27 cellular contexts compared by ENCODE assay signal in the genomic region with DNA sequence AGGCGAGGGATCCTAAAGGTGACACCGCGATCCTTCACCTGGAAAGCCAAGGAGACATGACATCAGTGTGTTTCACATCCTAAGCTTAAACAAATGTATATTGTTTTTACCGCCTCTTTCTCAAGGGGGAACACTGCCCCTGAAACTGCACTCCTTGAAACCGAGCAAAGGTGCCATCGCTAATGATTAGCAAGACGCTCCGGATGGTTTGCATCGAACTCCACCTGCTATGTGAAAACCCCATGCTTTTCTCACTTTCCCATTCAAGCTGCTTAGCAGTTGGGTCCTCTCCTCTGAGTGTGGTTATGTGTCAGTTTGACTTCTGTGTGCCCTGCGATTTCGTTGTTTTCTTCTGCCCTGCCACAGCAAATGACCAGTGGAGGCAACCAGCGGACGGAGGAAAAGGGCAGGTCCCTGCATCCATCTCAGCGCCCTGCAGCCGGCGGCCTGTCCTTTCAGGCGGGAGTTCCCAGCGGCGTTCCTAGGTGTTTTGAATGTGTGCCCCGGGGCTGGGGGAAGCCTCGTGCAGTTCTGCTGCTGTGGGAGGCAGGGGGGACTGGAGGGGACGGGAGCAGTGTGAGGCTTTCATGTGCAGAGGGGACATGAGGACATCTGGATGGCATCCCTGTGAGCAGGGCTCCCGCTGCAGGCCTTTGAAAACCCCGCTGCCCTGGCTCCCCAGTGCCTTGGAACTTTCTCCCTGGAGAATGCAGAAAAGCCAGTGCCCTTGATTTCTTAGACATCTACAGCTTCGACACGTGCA. TPM values are rescaled to one million over a fixed set of nuclear protein-coding genes. Genes with fewer than 3 reads are reported as not detected.
DNase-seq lines count a peak whose midpoint lies in the region; ATAC-seq and TF ChIP-seq lines count a peak whose summit lies in the region.
"Had no signal": no experiment of that assay in that cellular context is flagged by ENCODE, and none has a peak within 500 bp of the region (broad histone marks: within the 10 kb centered on the region; RNA-seq: fewer than 3 reads in every experiment).

No MANE protein-coding gene starts in this region.

- TF ChIP-seq POLR2A in IMR-90 (IDR thresholded peaks at IDR 0.05; ENCODE audit: low read depth, low read length): no peak

- H3K79me2 ChIP-seq in GM23338 (replicated peaks; ENCODE audit: insufficient read depth) (no peaks in the 10 kb centered on the region), fibroblast of lung (ENCODE audit: control insufficient read depth, insufficient read depth, low read length) (no peaks in the 10 kb centered on the region)

- H2BK120ac ChIP-seq in IMR-90 (ENCODE audit: low read depth, low read length): no peak overlapping the region
- H2BK120ac ChIP-seq in neuronal stem cell (ENCODE audit: low read depth, low read length): no peak overlapping the region

- H3K9me1 ChIP-seq in IMR-90 (ENCODE audit: insufficient read depth, low read length): 0 out of 2 replicates have a peak, but pooled peaks cover 2% of the 10 kb centered on the region

- no peak overlapping the region for H3K14ac ChIP-seq in IMR-90 (replicated peaks; ENCODE audit: low read depth, low read length)
- no peak overlapping the region for H3K14ac ChIP-seq in neuronal stem cell (ENCODE audit: low read length)

- H3K4me3 ChIP-seq in GM23338 (no peak overlapping the region), IMR-90 (ENCODE audit: insufficient read depth, low read depth, low read length) (no peak overlapping the region), fibroblast of lung (replicated peaks in 1 of 4; ENCODE audit: control extremely low read depth in 1 of 4, insufficient read depth in 1 of 4, low read depth in 3 of 4, low read length in 4 of 4) (no peak overlapping the region), neuronal stem cell (ENCODE audit: low read length in 2 of 2) (no peak overlapping the region), coronary artery (no peak overlapping the region)
- H3K4me3 ChIP-seq: breast epithelium, Peyer's patch, prostate gland, thoracic aorta had no signal

- H3K27ac ChIP-seq in GM23338 (ENCODE audit: low read depth): no peak overlapping the region
- no peak overlapping the region for H3K27ac ChIP-seq in IMR-90 (ENCODE audit: insufficient read depth, low read length)
- no peak overlapping the region for H3K27ac ChIP-seq in fibroblast of lung (ENCODE audit: insufficient read depth, low read length)
- H3K27ac ChIP-seq in neuronal stem cell (replicated peaks; ENCODE audit: low read length): no peak overlapping the region
- H3K27ac ChIP-seq in coronary artery: no peak overlapping the region
- H3K27ac ChIP-seq: breast epithelium, Peyer's patch, prostate gland, thoracic aorta had no signal

- no peaks in the 10 kb centered on the region for H3F3A ChIP-seq in GM23338 (replicated peaks; ENCODE audit: low read depth)

- ATAC-seq in GM23338: peak; percentile 81
- ATAC-seq in IMR-90 (ENCODE audit: low read depth): no peak
- ATAC-seq: effector memory CD8-positive, alpha-beta T cell; HCT116 had no signal

- H3K27me3 ChIP-seq in GM23338 (ENCODE audit: insufficient read depth) (no peaks in the 10 kb centered on the region), IMR-90 (ENCODE audit: control insufficient read depth, insufficient read depth, low read length) (no peaks in the 10 kb centered on the region), fibroblast of lung (ENCODE audit: control insufficient read depth, insufficient read depth, low read length) (no peaks in the 10 kb centered on the region), neuronal stem cell (ENCODE audit: control insufficient read depth in 3 of 3, insufficient read depth in 3 of 3, low read depth in 1 of 3, low read length in 3 of 3) (no peaks in the 10 kb centered on the region)
- H3K27me3 ChIP-seq: breast epithelium, Peyer's patch had no signal

- POLR2A ChIA-PET in IMR-90 (lab: Charles Lee; ENCODE audit: unreplicated experiment): no interaction called here

- no peaks in the 10 kb centered on the region for H3K36me3 ChIP-seq in GM23338 (ENCODE audit: insufficient read depth)
- H3K36me3 ChIP-seq in IMR-90 (ENCODE audit: control insufficient read depth, insufficient read depth, low read length): no peaks in the 10 kb centered on the region
- H3K36me3 ChIP-seq in fibroblast of lung (ENCODE audit: control insufficient read depth, insufficient read depth, low read length): no peaks in the 10 kb centered on the region
- no peaks in the 10 kb centered on the region for H3K36me3 ChIP-seq in neuronal stem cell (replicated peaks in 1 of 2; ENCODE audit: control insufficient read depth in 2 of 2, insufficient read depth in 2 of 2, low read length in 2 of 2)
- H3K36me3 ChIP-seq: breast epithelium, Peyer's patch, prostate gland, thoracic aorta had no signal

- H3K4me1 Mint-ChIP-seq in GM23338: peaks cover 21% of the 10 kb centered on the region
- H3K4me1 Mint-ChIP-seq: activated naive CD4-positive, alpha-beta T cell treated with anti-CD3 and anti-CD28 coated beads, Interleukin-2, amount 10 ng/mL, durations not matched to agents 7 days and 5 days had no signal

- no peak overlapping the region for H2AK9ac ChIP-seq in IMR-90 (replicated peaks; ENCODE audit: low read depth, low read length, poor library complexity)

- H3K9ac ChIP-seq in IMR-90 (ENCODE audit: low read depth, low read length) (no peak overlapping the region), fibroblast of lung (ENCODE audit: insufficient read depth, low read length) (no peak overlapping the region), neuronal stem cell (ENCODE audit: low read depth, low read length, poor library complexity) (no peak overlapping the region)

- BruUV-seq in IMR-90 (replicated peaks; lab: Mats Ljungman, UMichigan): no TSS peak

- H2AK5ac ChIP-seq in IMR-90 (ENCODE audit: low read depth, low read length): 0 out of 2 replicates have a peak overlapping the region, but pooled peaks have one; percentile 10
- H2AK5ac ChIP-seq in neuronal stem cell (ENCODE audit: low read depth, low read length): peak overlapping the region; percentile 21

- 78% methylated on average over 4 of the region's 26 CpGs; no CpG with 5 or more reads in 1 of the 2 experiments for WGBS in IMR-90 (ENCODE audit: extremely low coverage in 2 of 2, insufficient read length in 1 of 2), 2 experiments
- no CpG with 5 or more reads among the region's 26 CpGs for WGBS in neuronal stem cell (ENCODE audit: extremely low coverage in 2 of 2, insufficient read length in 2 of 2, insufficient replicate concordance in 1 of 2), 2 donors

- no peak for TF ChIP-seq CTCF in GM23338 (conservative IDR thresholded peaks at IDR 0.05; ENCODE audit: low read depth in 2 of 2)
- TF ChIP-seq CTCF in IMR-90 (conservative IDR thresholded peaks at IDR 0.05; ENCODE audit: low read depth, low read length): no peak
- TF ChIP-seq CTCF in fibroblast of lung (conservative IDR thresholded peaks at IDR 0.05 in 1 of 2, IDR thresholded peaks at IDR 0.05 in 1 of 2; ENCODE audit: low read depth in 1 of 2, low read length in 2 of 2): no peak
- TF ChIP-seq CTCF in coronary artery (IDR thresholded peaks at IDR 0.05): no peak

- H3K9me3 ChIP-seq in IMR-90 (ENCODE audit: control insufficient read depth, insufficient read depth, low read length) (no peaks in the 10 kb centered on the region), fibroblast of lung (ENCODE audit: control insufficient read depth, insufficient read depth, low read depth, low read length) (no peaks in the 10 kb centered on the region), neuronal stem cell (replicated peaks in 1 of 2; ENCODE audit: control insufficient read depth in 2 of 2, insufficient read depth in 1 of 2, low read depth in 1 of 2, low read length in 2 of 2) (no peaks in the 10 kb centered on the region)
- H3K9me3 ChIP-seq: breast epithelium, Peyer's patch, prostate gland, thoracic aorta had no signal

- H3K9me2 ChIP-seq in GM23338 (ENCODE audit: insufficient read depth): peaks cover 6% of the 10 kb centered on the region; the same call in 1 of the 2 replicates

- H2AFZ ChIP-seq in GM23338 (peak overlapping the region; percentile 86), IMR-90 (replicated peaks; ENCODE audit: low read length, poor library complexity) (no peak overlapping the region), fibroblast of lung (ENCODE audit: low read length) (no peak overlapping the region), neuronal stem cell (ENCODE audit: low read length) (peak overlapping the region; percentile 65)

- no peak overlapping the region; the same call in 1 of the 2 replicates for H2BK20ac ChIP-seq in IMR-90 (ENCODE audit: low read depth, low read length)

- DNase-seq in GM23338 (ENCODE audit: low spot score): peak; percentile 37
- no peak for DNase-seq in IMR-90
- DNase-seq in fibroblast of lung (ENCODE audit: low read depth in 2 of 2): no peak
- no peak for DNase-seq in neuronal stem cell (ENCODE audit: low spot score)
- DNase-seq in NCI-H524 treated with DMSO at 0.1 percent for 48 hours (lab: John Stamatoyannopoulos, UW): no peak
- DNase-seq in NCI-H82 treated with DMSO at 0.1 percent for 48 hours (lab: John Stamatoyannopoulos, UW; ENCODE audit: unreplicated experiment): no peak
- DNase-seq in NCI-H345 treated with DMSO at 0.1 percent for 48 hours (lab: John Stamatoyannopoulos, UW; ENCODE audit: unreplicated experiment): no peak
- no peak for DNase-seq in coronary artery (ENCODE audit: low spot score)
- DNase-seq: activated CD4-positive, alpha-beta memory T cell treated with anti-CD3 and anti-CD28 coated beads for 36 hours; activated CD8-positive, alpha-beta memory T cell treated with anti-CD3 and anti-CD28 coated beads, Interleukin-2, amount 50 U/mL, for 4 hours; activated naive CD4-positive, alpha-beta T cell treated with anti-CD3 and anti-CD28 coated beads, Interleukin-2, amount 10 ng/mL, durations not matched to agents 7 days and 5 days; cortex of kidney; effector memory CD8-positive, alpha-beta T cell; head of caudate nucleus; NCI-H1694 treated with DMSO at 0.1 percent for 48 hours; NCI-H2171; NCI-H526; SHP77 treated with DMSO at 0.1 percent for 48 hours; stimulated activated naive CD4-positive, alpha-beta T cell treated with Interleukin-2 at 50 U/mL for 16 hours; T1000 had no signal

- intact Hi-C loops in IMR-90 (cut with micrococcal nuclease): no loop called here

- H3K9me3 Mint-ChIP-seq in GM23338: no peaks in the 10 kb centered on the region; the same call in 2 of the 3 replicates
- H3K9me3 Mint-ChIP-seq: activated CD4-positive, alpha-beta memory T cell treated with anti-CD3 and anti-CD28 coated beads for 36 hours; activated naive CD4-positive, alpha-beta T cell treated with anti-CD3 and anti-CD28 coated beads, Interleukin-2, amount 10 ng/mL, durations not matched to agents 7 days and 5 days; activated T-helper 1 cell treated with anti-CD3 and anti-CD28 coated beads, Interleukin-12 subunit alpha, Interleukin-12 subunit beta, Interleukin-2, Interleukin-4 antibody, amounts not matched to agents 30 ng/mL and 10 ng/mL and 1 ng/mL, durations not matched to agents 14 hours and 24 hours and 36 hours; effector memory CD8-positive, alpha-beta T cell had no signal

- H3K79me1 ChIP-seq in IMR-90 (ENCODE audit: low read depth in 1 of 2, low read length in 2 of 2) (no peaks in the 10 kb centered on the region), neuronal stem cell (ENCODE audit: low read depth, low read length) (no peaks in the 10 kb centered on the region)

- peak overlapping the region; percentile 14 for H2BK12ac ChIP-seq in neuronal stem cell (ENCODE audit: low read length)

- CTCF ChIA-PET in IMR-90 (lab: Yijun Ruan, JAX): no interaction called here

- H4K8ac ChIP-seq in IMR-90 (ENCODE audit: low read depth in 2 of 2, low read length in 2 of 2) (no peak overlapping the region), neuronal stem cell (ENCODE audit: low read depth, low read length) (no peak overlapping the region)

- H3K4me2 ChIP-seq in GM23338: no peak overlapping the region
- no peak overlapping the region for H3K4me2 ChIP-seq in IMR-90 (ENCODE audit: low read depth, low read length)
- H3K4me2 ChIP-seq in fibroblast of lung (ENCODE audit: extremely low read depth, insufficient read depth, low read length): peak overlapping the region; percentile 15
- H3K4me2 ChIP-seq in neuronal stem cell (ENCODE audit: insufficient read depth, low read length, poor library complexity, severe bottlenecking): no peak overlapping the region

- H3K27ac Mint-ChIP-seq in GM23338: no peak overlapping the region
- H3K27ac Mint-ChIP-seq: activated CD4-positive, alpha-beta memory T cell treated with anti-CD3 and anti-CD28 coated beads for 36 hours; activated naive CD4-positive, alpha-beta T cell treated with anti-CD3 and anti-CD28 coated beads, Interleukin-2, amount 10 ng/mL, durations not matched to agents 7 days and 5 days; activated T-helper 1 cell treated with anti-CD3 and anti-CD28 coated beads, Interleukin-12 subunit alpha, Interleukin-12 subunit beta, Interleukin-2, Interleukin-4 antibody, amounts not matched to agents 30 ng/mL and 10 ng/mL and 1 ng/mL, durations not matched to agents 14 hours and 24 hours and 36 hours; CD14-positive monocyte; effector memory CD8-positive, alpha-beta T cell had no signal

- H3K4me1 ChIP-seq in GM23338 (ENCODE audit: insufficient read depth): peaks cover 15% of the 10 kb centered on the region
- H3K4me1 ChIP-seq in IMR-90 (ENCODE audit: control insufficient read depth, insufficient read depth, low read length): peaks cover 7% of the 10 kb centered on the region
- peaks cover 4% of the 10 kb centered on the region for H3K4me1 ChIP-seq in fibroblast of lung (ENCODE audit: control insufficient read depth, extremely low read depth, insufficient read depth, low read length)
- H3K4me1 ChIP-seq in neuronal stem cell (ENCODE audit: control insufficient read depth in 2 of 2, insufficient read depth in 1 of 2, low read depth in 1 of 2, low read length in 2 of 2): peaks cover 3 to 14% of the 10 kb centered on the region in 2 donors
- H3K4me1 ChIP-seq: breast epithelium, prostate gland had no signal

- H2BK5ac ChIP-seq in IMR-90 (ENCODE audit: low read depth, low read length, poor library complexity, severe bottlenecking): no peak overlapping the region
- no peak overlapping the region for H2BK5ac ChIP-seq in neuronal stem cell (ENCODE audit: low read length)

- no peaks in the 10 kb centered on the region for H3K27me3 Mint-ChIP-seq in GM23338 (ENCODE audit: insufficient read depth, low read depth, poor library complexity)
- H3K27me3 Mint-ChIP-seq: activated CD4-positive, alpha-beta memory T cell treated with anti-CD3 and anti-CD28 coated beads for 36 hours had no signal

- no peak for TF ChIP-seq RAD21 in IMR-90 (IDR thresholded peaks at IDR 0.05; ENCODE audit: low read length)

- H4K91ac ChIP-seq in IMR-90 (ENCODE audit: insufficient read depth, low read depth, low read length): no peak overlapping the region
- no peak overlapping the region for H4K91ac ChIP-seq in neuronal stem cell (ENCODE audit: low read depth, low read length, poor library complexity)

- no peak overlapping the region for H3K56ac ChIP-seq in IMR-90 (ENCODE audit: extremely low read depth, insufficient read depth, low read length)

- H2BK15ac ChIP-seq in IMR-90 (ENCODE audit: low read depth, low read length): no peak overlapping the region
- H2BK15ac ChIP-seq in neuronal stem cell (ENCODE audit: low read length): peak overlapping the region; percentile 60

- dilution Hi-C loops in IMR-90 (cut with HindIII; ENCODE audit: low sequenced_read_pairs, unreplicated experiment): no loop called here

- H4K20me1 ChIP-seq in GM23338 (replicated peaks; ENCODE audit: insufficient read depth) (no peaks in the 10 kb centered on the region; the same call in 1 of the 2 replicates), IMR-90 (ENCODE audit: insufficient read depth, low read length) (no peaks in the 10 kb centered on the region), fibroblast of lung (ENCODE audit: control insufficient read depth, extremely low read depth, insufficient read depth, low read length) (no peaks in the 10 kb centered on the region)

- H3K4me3 Mint-ChIP-seq in GM23338: no peak overlapping the region
- H3K4me3 Mint-ChIP-seq: activated CD4-positive, alpha-beta memory T cell treated with anti-CD3 and anti-CD28 coated beads for 36 hours; activated naive CD4-positive, alpha-beta T cell treated with anti-CD3 and anti-CD28 coated beads, Interleukin-2, amount 10 ng/mL, durations not matched to agents 7 days and 5 days; activated T-helper 1 cell treated with anti-CD3 and anti-CD28 coated beads, Interleukin-12 subunit alpha, Interleukin-12 subunit beta, Interleukin-2, Interleukin-4 antibody, amounts not matched to agents 30 ng/mL and 10 ng/mL and 1 ng/mL, durations not matched to agents 14 hours and 24 hours and 36 hours; CD14-positive monocyte; effector memory CD8-positive, alpha-beta T cell had no signal

- H3K23ac ChIP-seq in IMR-90 (ENCODE audit: low read depth, low read length): no peak overlapping the region
- no peak overlapping the region for H3K23ac ChIP-seq in neuronal stem cell (ENCODE audit: low read depth, low read length, poor library complexity)

- in situ Hi-C loops in IMR-90 (cut with MboI; ENCODE audit: low sequenced_read_pairs): loop anchor here (25.0 kb wide), 1 partner anchor 195 kb away; no protein-coding TSS in a partner anchor

- H3K36me3 Mint-ChIP-seq in GM23338 (ENCODE audit: low read depth): no peaks in the 10 kb centered on the region
- H3K36me3 Mint-ChIP-seq: activated CD4-positive, alpha-beta memory T cell treated with anti-CD3 and anti-CD28 coated beads for 36 hours; activated naive CD4-positive, alpha-beta T cell treated with anti-CD3 and anti-CD28 coated beads, Interleukin-2, amount 10 ng/mL, durations not matched to agents 7 days and 5 days; CD14-positive monocyte had no signal

- no peak overlapping the region for H3K18ac ChIP-seq in IMR-90 (ENCODE audit: low read depth, low read length)
- H3K18ac ChIP-seq in neuronal stem cell (ENCODE audit: low read length): peak overlapping the region; percentile 76

- H4K5ac ChIP-seq in IMR-90 (ENCODE audit: low read depth, low read length): no peak overlapping the region

- H3K4ac ChIP-seq in IMR-90 (ENCODE audit: low read depth, low read length) (no peak overlapping the region; the same call in 1 of the 2 replicates), neuronal stem cell (ENCODE audit: low read length) (no peak overlapping the region)

RNA-seq across cellular contexts. Expression of a gene that starts 16.1 kb away (rescaled TPM):
- 12.2 and 16.5 TPM in 2 replicates for total RNA-seq in GM23338 (2014; rRNA removed; shearing (Covaris generic))
- polyA plus RNA-seq in GM23338 (2016; fragmentation: Nextera tagmentation; extraction: Ambion mirVana) (5.5 and 6.7 TPM in 2 replicates), IMR-90 (2012; rRNA removed) (10.0 and 10.3 TPM in 2 replicates), fibroblast of lung (7.7 and 10.3 TPM in 2 replicates)
- total RNA-seq in IMR-90 (2012; rRNA removed) (14.7 and 16.0 TPM in 2 replicates), fibroblast of lung (9.0 and 12.6 TPM in 2 replicates)
- 5.8 and 6.4 TPM in 2 replicates for polyA plus RNA-seq in IMR-90 (2012; cell fraction: cytosol; rRNA removed)
- 15.5 and 19.3 TPM in 2 replicates for polyA plus RNA-seq in IMR-90 (2012; cell fraction: nucleus; rRNA removed; ENCODE audit: low replicate concordance)
- 4.7 and 7.1 TPM in 2 replicates for polyA plus RNA-seq in fibroblast of lung (2012)
- polyA minus RNA-seq in fibroblast of lung (ENCODE audit: low replicate concordance): 6.0 and 7.7 TPM in 2 replicates
- polyA plus RNA-seq in neuronal stem cell (2013, experiment 1 of 2): 29.1 TPM
- polyA plus RNA-seq in neuronal stem cell (2013, experiment 2 of 2): 30.0 TPM

Comparison
In these comparisons a context has a peak if more than half of its experiments do, and no peak if none do; other contexts are left out.
1. H2AFZ ChIP-seq: peak in GM23338 (single experiment) and neuronal stem cell (single experiment); none in IMR-90 (single experiment) and fibroblast of lung (single experiment).